Comparison of ENCODE assay signal across 18 cellular contexts in genomic region chr1:41338820-41339219, GRCh38. TPM values are rescaled to one million over a fixed set of nuclear protein-coding genes. Genes with fewer than 3 reads are reported as not detected.
DNase-seq lines count a peak whose midpoint lies in the region; ATAC-seq, FAIRE-seq and TF ChIP-seq lines count a peak whose summit lies in the region.
"Had no signal": no experiment of that assay in that cellular context is flagged by ENCODE, and none has a peak within 500 bp of the region (broad histone marks: within the 10 kb centered on the region; RNA-seq: fewer than 3 reads in every experiment).

No MANE protein-coding gene starts in this region.

- H3F3A ChIP-seq in neural progenitor cell (ENCODE audit: low read depth) (peaks cover 7% of the 10 kb centered on the region), MM.1S (ENCODE audit: insufficient read depth, low read length) (no peaks in the 10 kb centered on the region)

- H3K4me3 ChIP-seq in HCT116 (replicated peaks in 1 of 2; ENCODE audit: low read depth in 1 of 2, low read length in 2 of 2): no peak overlapping the region
- H3K4me3 ChIP-seq in neural progenitor cell: no peak overlapping the region
- H3K4me3 ChIP-seq in MM.1S (ENCODE audit: low read length): no peak overlapping the region
- H3K4me3 ChIP-seq: GM23248, HAP-1 had no signal

- no peak overlapping the region for H2AFZ ChIP-seq in HCT116 (ENCODE audit: low read depth, low read length, poor library complexity, severe bottlenecking)
- H2AFZ ChIP-seq in neural progenitor cell (replicated peaks): no peak overlapping the region
- H2AFZ ChIP-seq in MM.1S (ENCODE audit: low read length): no peak overlapping the region
- H2AFZ ChIP-seq: GM23248 had no signal

- TF ChIP-seq CTCF in D721Med (IDR thresholded peaks at IDR 0.05; ENCODE audit: insufficient read depth, missing control alignments) (no peak), HCT116 (IDR thresholded peaks at IDR 0.05 in 2 of 3, conservative IDR thresholded peaks at IDR 0.05 in 1 of 3; ENCODE audit: borderline replicate concordance in 1 of 3, insufficient read depth in 1 of 3, low read depth in 2 of 3, low read length in 2 of 3) (no peak), neural progenitor cell (IDR thresholded peaks at IDR 0.05) (no peak), MM.1S (IDR thresholded peaks at IDR 0.05; ENCODE audit: low read length) (no peak)

- no peaks in the 10 kb centered on the region for H3K36me3 Mint-ChIP-seq in neural progenitor cell

- POLR2A ChIA-PET in HCT116 (lab: Charles Lee): no interaction called here

- H3K9me3 ChIP-seq in HCT116 (ENCODE audit: control insufficient read depth in 1 of 2, insufficient read depth in 1 of 2, low read depth in 1 of 2, low read length in 2 of 2) (peaks cover 0 to 4% of the 10 kb centered on the region in 2 experiments; a peak in 2 of 4 replicates), neural progenitor cell (ENCODE audit: low read depth) (peaks cover 6% of the 10 kb centered on the region), MM.1S (replicated peaks; ENCODE audit: insufficient read depth, low read length) (no peaks in the 10 kb centered on the region)
- H3K9me3 ChIP-seq: Caco-2 had no signal

- FAIRE-seq in D721Med (lab: Jason Lieb, UNC): peak; percentile 64
- FAIRE-seq: GM12891, GM19239 had no signal

- no peak for TF ChIP-seq POLR2A in HCT116 (IDR thresholded peaks at IDR 0.05; ENCODE audit: borderline replicate concordance, extremely low read depth, insufficient read depth, insufficient read length)

- DNase-seq in D721Med (ENCODE audit: insufficient read length, low spot score): no peak
- DNase-seq in HCT116 (ENCODE audit: low read depth, low spot score): no peak
- DNase-seq in NCI-H2029 treated with DMSO at 0.1 percent for 48 hours (lab: John Stamatoyannopoulos, UW): peak; percentile 46
- DNase-seq in neural progenitor cell (ENCODE audit: low spot score): peak; percentile 0
- no peak for DNase-seq in HCEC 1CT
- DNase-seq in MM.1S: no peak
- DNase-seq: AML-193; Caco-2; CD4-positive, alpha-beta T cell; DMS53; DND-41; EL; GM23248 had no signal

- RAD21 ChIA-PET in HCT116 (lab: Charles Lee; ENCODE audit: low non-redundant PET in 1 of 2, low total read pairs in 2 of 2, uncharacterized antibody in 2 of 2, unreplicated experiment in 2 of 2): no interaction called here

- peaks cover 7% of the 10 kb centered on the region for H3K4me1 Mint-ChIP-seq in neural progenitor cell

- ATAC-seq in HCT116 (no peak), HG03108 (IDR thresholded peaks at IDR 0.05; ENCODE audit: unreplicated experiment) (no peak)

- H3K36me3 ChIP-seq in HCT116 (ENCODE audit: control insufficient read depth in 1 of 2, insufficient read depth in 2 of 2, low read length in 2 of 2) (no peaks in the 10 kb centered on the region), neural progenitor cell (no peaks in the 10 kb centered on the region), MM.1S (replicated peaks; ENCODE audit: insufficient read depth, low read length) (no peaks in the 10 kb centered on the region)
- H3K36me3 ChIP-seq: HAP-1 had no signal

- H3K9me3 Mint-ChIP-seq in neural progenitor cell: peaks cover 10% of the 10 kb centered on the region

- intact Hi-C loops in HCT116 (cut with micrococcal nuclease): no loop called here

- no peak for TF ChIP-seq RAD21 in HCT116 (IDR thresholded peaks at IDR 0.05; ENCODE audit: low read depth)

- H3K27ac Mint-ChIP-seq in neural progenitor cell: no peak overlapping the region
- H3K27ac Mint-ChIP-seq: CD4-positive, alpha-beta T cell had no signal

- H3K27me3 ChIP-seq in HCT116 (ENCODE audit: insufficient read depth, low read length) (no peaks in the 10 kb centered on the region), neural progenitor cell (peaks cover 4% of the 10 kb centered on the region), MM.1S (replicated peaks; ENCODE audit: insufficient read depth, low read length) (no peaks in the 10 kb centered on the region)

- H4K20me1 ChIP-seq in HCT116 (ENCODE audit: insufficient read depth) (no peaks in the 10 kb centered on the region), neural progenitor cell (ENCODE audit: low read depth) (no peaks in the 10 kb centered on the region), MM.1S (ENCODE audit: insufficient read depth, low read length) (no peaks in the 10 kb centered on the region)

- H3K4me1 ChIP-seq in HCT116 (ENCODE audit: control insufficient read depth in 1 of 2, insufficient read depth in 2 of 2, low read length in 2 of 2) (peaks cover 15 to 25% of the 10 kb centered on the region in 2 experiments), neural progenitor cell (no peaks in the 10 kb centered on the region), MM.1S (ENCODE audit: low read length) (no peaks in the 10 kb centered on the region)
- H3K4me1 ChIP-seq: Caco-2, HAP-1 had no signal

- CTCF ChIA-PET in HCT116 (lab: Charles Lee): no interaction called here

- H3K4me2 ChIP-seq in HCT116 (ENCODE audit: low read length) (no peak overlapping the region), neural progenitor cell (no peak overlapping the region), MM.1S (ENCODE audit: low read depth, low read length) (no peak overlapping the region)

- H3K9me2 ChIP-seq in HCT116 (ENCODE audit: insufficient read depth) (no peaks in the 10 kb centered on the region), MM.1S (replicated peaks; ENCODE audit: insufficient read depth, low read length) (no peaks in the 10 kb centered on the region)

- H3K9ac ChIP-seq in HCT116 (ENCODE audit: low read length) (no peak overlapping the region), neural progenitor cell (no peak overlapping the region), MM.1S (ENCODE audit: low read length) (no peak overlapping the region)
- H3K9ac ChIP-seq: GM23248 had no signal

- no peak overlapping the region for H3K27ac ChIP-seq in HCT116 (ENCODE audit: low read depth, low read length)
- no peak overlapping the region for H3K27ac ChIP-seq in neural progenitor cell
- no peak overlapping the region for H3K27ac ChIP-seq in MM.1S (ENCODE audit: low read length)
- H3K27ac ChIP-seq: C4-2B, GM23248 had no signal

- H3K79me2 ChIP-seq in HCT116 (ENCODE audit: insufficient read depth, low read length) (no peaks in the 10 kb centered on the region), neural progenitor cell (ENCODE audit: low read depth) (no peaks in the 10 kb centered on the region), MM.1S (ENCODE audit: low read length) (no peaks in the 10 kb centered on the region)

- no peak overlapping the region for H3K4me3 Mint-ChIP-seq in neural progenitor cell
- H3K4me3 Mint-ChIP-seq: CD4-positive, alpha-beta T cell had no signal

- peaks cover 2% of the 10 kb centered on the region for H3K27me3 Mint-ChIP-seq in neural progenitor cell (ENCODE audit: insufficient read depth, low read depth)

- BruUV-seq in HCT116 (replicated peaks; lab: Mats Ljungman, UMichigan): no TSS peak

TF ChIP-seq in HCT116, 20 proteins besides CTCF, POLR2A, EP300 and RAD21:
- no peak for TF ChIP-seq TCF7L2 (IDR thresholded peaks at IDR 0.05; ENCODE audit: borderline replicate concordance, extremely low read depth, insufficient read depth, insufficient read length)
- TF ChIP-seq CBX3 (IDR thresholded peaks at IDR 0.05; ENCODE audit: low read depth): peak; percentile 88
- TF ChIP-seq YY1 (IDR thresholded peaks at IDR 0.05; ENCODE audit: extremely low read depth, insufficient replicate concordance, low read depth, low read length): no peak
- no peak for TF ChIP-seq EGR1 (IDR thresholded peaks at IDR 0.05; ENCODE audit: low read depth)
- no peak for TF ChIP-seq ZNF274 (IDR thresholded peaks at IDR 0.05; ENCODE audit: low read depth, low read length)
- TF ChIP-seq CEBPB (IDR thresholded peaks at IDR 0.05; ENCODE audit: low read depth): no peak
- TF ChIP-seq ATF3 (IDR thresholded peaks at IDR 0.05): no peak
- no peak for TF ChIP-seq JUND (IDR thresholded peaks at IDR 0.05)
- TF ChIP-seq FOSL1 (IDR thresholded peaks at IDR 0.05; ENCODE audit: low read depth): no peak; the same call in 1 of the 2 replicates
- no peak for TF ChIP-seq SRF (IDR thresholded peaks at IDR 0.05; ENCODE audit: low read depth)
- no peak for TF ChIP-seq SIN3A (IDR thresholded peaks at IDR 0.05; ENCODE audit: low read depth)
- TF ChIP-seq ZFX (IDR thresholded peaks at IDR 0.05): no peak
- TF ChIP-seq SP1 (IDR thresholded peaks at IDR 0.05; ENCODE audit: low read depth): peak; percentile 9; the same call in 1 of the 2 replicates
- TF ChIP-seq ELF1 (IDR thresholded peaks at IDR 0.05; ENCODE audit: borderline replicate concordance, low read depth): no peak
- no peak for TF ChIP-seq EZH2 (IDR thresholded peaks at IDR 0.05)
- TF ChIP-seq MAX (IDR thresholded peaks at IDR 0.05): no peak
- TF ChIP-seq POLR2AphosphoS5 (IDR thresholded peaks at IDR 0.05; ENCODE audit: low read depth, low read length): no peak

RNA-seq across cellular contexts. Expression of gene FOXO6, which starts 22.4 kb away (rescaled TPM):
- total RNA-seq in HCT116 (2021; ENCODE audit: unreplicated experiment) (7.0 TPM), neural progenitor cell (ENCODE audit: low replicate concordance) (2.1 TPM in 1 of 2 replicates, not detected in the other)
- polyA plus RNA-seq in HCT116 (2012): 4.0 and 4.1 TPM in 2 replicates
- total RNA-seq: GM23248 had no signal
- polyA plus RNA-seq: GM23248 had no signal

Comparison
In these comparisons a context has a peak if more than half of its experiments do, and no peak if none do; other contexts are left out.
1. DNase-seq: peak in NCI-H2029 treated with DMSO at 0.1 percent for 48 hours (single experiment) and neural progenitor cell (single experiment); none in D721Med (single experiment), HCT116 (single experiment), HCEC 1CT (single experiment) and MM.1S (single experiment).